21 cellular contexts compared by ENCODE assay signal in the genomic region with DNA sequence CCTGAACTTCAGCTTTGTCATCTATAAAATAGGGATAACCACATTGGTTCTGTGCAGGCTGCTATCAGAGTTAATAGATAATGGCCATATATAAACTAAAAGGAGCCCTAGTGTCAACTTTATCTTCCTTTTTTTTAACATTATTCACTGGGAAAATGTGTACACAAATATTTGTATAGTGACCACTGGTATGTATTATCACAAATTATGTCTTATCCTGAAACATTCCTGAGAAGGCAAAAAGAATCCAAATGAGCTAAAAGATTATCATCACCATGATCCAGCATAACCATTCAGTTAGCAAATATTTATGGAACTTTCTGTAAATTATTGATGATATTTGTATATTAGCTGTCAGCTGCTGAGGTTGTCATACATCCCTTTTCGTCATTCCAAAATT. TPM values are rescaled to one million over a fixed set of nuclear protein-coding genes. Genes with fewer than 3 reads are reported as not detected.
DNase-seq lines count a peak whose midpoint lies in the region; ATAC-seq and TF ChIP-seq lines count a peak whose summit lies in the region.
"Had no signal": no experiment of that assay in that cellular context is flagged by ENCODE, and none has a peak within 500 bp of the region (broad histone marks: within the 10 kb centered on the region; RNA-seq: fewer than 3 reads in every experiment).

No MANE protein-coding gene starts in this region.

- 95% methylated on average over 1 of the region's 1 CpG for WGBS in SK-N-SH (ENCODE audit: low lambda C conversion rate)

- H3K27ac ChIP-seq in SK-N-SH (ENCODE audit: low read depth in 2 of 2, low read length in 1 of 2): peak overlapping the region in 1 of 2 experiments; percentile 30; a peak in 2 of 4 replicates
- no peak overlapping the region for H3K27ac ChIP-seq in PC-9
- no peak overlapping the region for H3K27ac ChIP-seq in upper lobe of right lung
- H3K27ac ChIP-seq: thyroid gland had no signal

- BruUV-seq in PC-9 (replicated peaks; lab: Mats Ljungman, UMichigan): no TSS peak

- DNase-seq in AG10803 (ENCODE audit: low read depth): peak; percentile 51
- no peak for DNase-seq in SK-N-SH
- peak; percentile 25 for DNase-seq in iris pigment epithelial cell (ENCODE audit: low read depth)
- no peak for DNase-seq in PC-9
- DNase-seq in upper lobe of right lung: no peak
- DNase-seq: activated CD4-positive, alpha-beta T cell treated with anti-CD3 and anti-CD28 coated beads, Interleukin-2, amount 10 ng/mL, durations not matched to agents 24 days and 14 days; activated CD8-positive, alpha-beta memory T cell treated with anti-CD3 and anti-CD28 coated beads, Interleukin-2, amount 50 U/mL, for 48 hours; CD4-positive, CD25-positive, alpha-beta regulatory T cell; cortex of kidney; foreskin fibroblast; NCI-H1436 treated with DMSO at 0.1 percent for 48 hours; NCI-H2227 treated with DMSO at 0.1 percent for 48 hours; stimulated activated naive CD4-positive, alpha-beta T cell; thyroid gland had no signal

- H3K9me3 ChIP-seq in SK-N-SH (no peaks in the 10 kb centered on the region; the same call in 1 of the 2 replicates), PC-9 (ENCODE audit: insufficient read depth, low read depth) (0 out of 2 replicates have a peak, but pooled peaks cover 4% of the 10 kb centered on the region), upper lobe of right lung (no peaks in the 10 kb centered on the region)
- H3K9me3 ChIP-seq: thyroid gland had no signal

- no peak for TF ChIP-seq RAD21 in SK-N-SH (IDR thresholded peaks at IDR 0.05; ENCODE audit: low read length)

- POLR2A ChIA-PET in SK-N-SH (lab: Yijun Ruan, JAX) (no interaction called here), PC-9 (lab: Charles Lee; ENCODE audit: unreplicated experiment) (no interaction called here)

- CTCF ChIA-PET in SK-N-SH (lab: Yijun Ruan, JAX) (interaction anchor here (0.6 to 1.2 kb wide), 4 partner anchors 12 to 626 kb away, joined by 3 to 4 read pairs (median 3); no protein-coding TSS in a partner anchor), PC-9 (lab: Charles Lee) (no interaction called here)

- H3K9me2 ChIP-seq in SK-N-SH (no peaks in the 10 kb centered on the region), PC-9 (ENCODE audit: insufficient read depth) (no peaks in the 10 kb centered on the region)

- intact Hi-C loops in PC-9 (cut with micrococcal nuclease; ENCODE audit: unreplicated experiment) (loop anchor here (10.0 kb wide), 1 partner anchor 111 kb away; no protein-coding TSS in a partner anchor), upper lobe of right lung (cut with DNase I) (no loop called here)

- H3K9ac ChIP-seq in SK-N-SH: no peak overlapping the region

- H3K4me3 ChIP-seq in AG10803 (ENCODE audit: low read length): no peak overlapping the region
- H3K4me3 ChIP-seq in SK-N-SH (ENCODE audit: low read depth in 2 of 2, low read length in 1 of 2): no peak overlapping the region
- H3K4me3 ChIP-seq in PC-9: no peak overlapping the region
- H3K4me3 ChIP-seq in upper lobe of right lung: no peak overlapping the region
- H3K4me3 ChIP-seq: thyroid gland had no signal

- H3K27me3 ChIP-seq in SK-N-SH (ENCODE audit: insufficient read depth) (no peaks in the 10 kb centered on the region), PC-9 (ENCODE audit: insufficient read depth, low read depth) (no peaks in the 10 kb centered on the region), upper lobe of right lung (no peaks in the 10 kb centered on the region)
- H3K27me3 ChIP-seq: thyroid gland had no signal

- H3K79me2 ChIP-seq in SK-N-SH (ENCODE audit: insufficient read depth) (peaks cover 13% of the 10 kb centered on the region; the same call in 1 of the 2 replicates), PC-9 (ENCODE audit: low read depth) (no peaks in the 10 kb centered on the region)

- H3K4me1 ChIP-seq in SK-N-SH (ENCODE audit: control insufficient read depth in 1 of 2, insufficient read depth in 2 of 2, low read depth in 1 of 2, low read length in 1 of 2) (no peaks in the 10 kb centered on the region; a peak in 1 of 4 replicates), PC-9 (replicated peaks; ENCODE audit: insufficient read depth) (no peaks in the 10 kb centered on the region), upper lobe of right lung (no peaks in the 10 kb centered on the region)
- H3K4me1 ChIP-seq: thyroid gland had no signal

- H3K4me2 ChIP-seq in SK-N-SH (no peak overlapping the region), PC-9 (no peak overlapping the region)

- ATAC-seq in GM19467 (IDR thresholded peaks at IDR 0.05; ENCODE audit: unreplicated experiment) (peak; percentile 15), HG02759 (IDR thresholded peaks at IDR 0.05; ENCODE audit: unreplicated experiment) (no peak), upper lobe of right lung (no peak)
- no peak for ATAC-seq in activated CD4-positive, CD25-positive, alpha-beta regulatory T cell treated with anti-CD3 and anti-CD28 coated beads, Interleukin-2, amount 50 U/mL, for 24 hours

- H3K36me3 ChIP-seq in SK-N-SH (replicated peaks in 1 of 2; ENCODE audit: control insufficient read depth in 1 of 2, insufficient read depth in 2 of 2, low read length in 1 of 2) (peaks cover 28 to 48% of the 10 kb centered on the region in 2 experiments), PC-9 (ENCODE audit: low read depth) (peaks cover 7% of the 10 kb centered on the region; the same call in 1 of the 2 replicates), upper lobe of right lung (peaks cover 16% of the 10 kb centered on the region)
- H3K36me3 ChIP-seq: thyroid gland had no signal

- H4K20me1 ChIP-seq in SK-N-SH (ENCODE audit: insufficient read depth): no peaks in the 10 kb centered on the region
- H4K20me1 ChIP-seq in PC-9 (ENCODE audit: insufficient read depth): no peaks in the 10 kb centered on the region

- no peak overlapping the region for H2AFZ ChIP-seq in SK-N-SH (ENCODE audit: low read depth)
- H2AFZ ChIP-seq in PC-9: no peak overlapping the region

- H3F3A ChIP-seq in SK-N-SH (replicated peaks; ENCODE audit: insufficient read depth): peaks cover 19% of the 10 kb centered on the region
- no peaks in the 10 kb centered on the region for H3F3A ChIP-seq in PC-9 (ENCODE audit: insufficient read depth, low read depth)

- no peak for TF ChIP-seq CTCF in AG10803 (conservative IDR thresholded peaks at IDR 0.05; ENCODE audit: low read length)
- no peak for TF ChIP-seq CTCF in SK-N-SH (IDR thresholded peaks at IDR 0.05)
- TF ChIP-seq CTCF in PC-9 (conservative IDR thresholded peaks at IDR 0.05): no peak
- TF ChIP-seq CTCF in upper lobe of right lung (IDR thresholded peaks at IDR 0.05): no peak

- TF ChIP-seq EP300 in SK-N-SH (IDR thresholded peaks at IDR 0.05; ENCODE audit: borderline replicate concordance in 1 of 2, low read depth in 1 of 2, low read length in 1 of 2): no peak

TF ChIP-seq in SK-N-SH, 30 proteins besides CTCF, POLR2A, EP300 and RAD21:
- 0 out of 2 replicates have a peak, but pooled peaks have one; percentile 15 for TF ChIP-seq TEAD4 (IDR thresholded peaks at IDR 0.05; ENCODE audit: borderline replicate concordance, insufficient read depth)
- no peak for TF ChIP-seq FOXM1 (IDR thresholded peaks at IDR 0.05; ENCODE audit: low read depth)

RNA-seq across cellular contexts. Expression of gene ANGPTL3, which starts 16.6 kb away (rescaled TPM):
- not detected in 2 replicates for polyA plus RNA-seq in SK-N-SH (2012; rRNA removed)
- not detected in 2 replicates for polyA plus RNA-seq in SK-N-SH (2012; cell fraction: cytosol; rRNA removed)
- not detected in 2 replicates for polyA plus RNA-seq in SK-N-SH (2012; cell fraction: nucleus; rRNA removed)
- total RNA-seq in PC-9 (2021) (not detected in 2 replicates), upper lobe of right lung (not detected)
- total RNA-seq: A172; activated CD4-positive, alpha-beta T cell treated with anti-CD3 and anti-CD28 coated beads, Interleukin-2, amount 10 ng/mL, durations not matched to agents 24 days and 14 days; CD4-positive, CD25-positive, alpha-beta regulatory T cell; endothelial cell of umbilical vein; M059J; mesenteric fat pad; thyroid gland had no signal
- polyA plus RNA-seq: CD4-positive, CD25-positive, alpha-beta regulatory T cell; endothelial cell of umbilical vein had no signal

Comparison
In these comparisons a context has a peak if more than half of its experiments do, and no peak if none do; other contexts are left out.
1. DNase-seq: peak in AG10803 (single experiment) and iris pigment epithelial cell (single experiment); none in SK-N-SH (single experiment), PC-9 (0 of 2) and upper lobe of right lung (single experiment).